Comparison of ENCODE assay signal across 29 cellular contexts in genomic region chr7:140281960-140282359, GRCh38.
"Had no signal": no experiment of that assay in that cellular context is flagged by ENCODE, and none has a peak within 500 bp of the region (broad histone marks: within the 10 kb centered on the region; RNA-seq: fewer than 3 reads in every experiment).

No MANE protein-coding gene starts in this region.

- H3K4me1 ChIP-seq: stomach, suprapubic skin, testis, thyroid gland, tibial artery, tibial nerve, transverse colon, upper lobe of right lung, uterus, vagina had no signal

- H3K27me3 ChIP-seq: stomach, suprapubic skin, testis, thyroid gland, tibial artery, tibial nerve, transverse colon, upper lobe of left lung, upper lobe of right lung, uterus, vagina had no signal

- DNase-seq: stimulated activated CD4-positive, alpha-beta T cell treated with anti-CD3 and anti-CD28 coated beads, Interleukin-2, amount 100 ng/mL, for 48 hours; stimulated activated CD4-positive, alpha-beta T cell treated with anti-CD3 and anti-CD28 coated beads, Interleukin-4, amount 100 ng/mL, for 1 hour; stimulated activated CD4-positive, alpha-beta T cell treated with anti-CD3 and anti-CD28 coated beads, Interleukin-4, amount 100 ng/mL, for 24 hours; stimulated activated CD4-positive, alpha-beta T cell treated with anti-CD3 and anti-CD28 coated beads, Interleukin-4, amount 100 ng/mL, for 4 hours; stimulated activated CD8-positive, alpha-beta memory T cell treated with anti-CD3 and anti-CD28 coated beads, Interleukin-4, amount 100 ng/mL, for 48 hours; stimulated activated naive B cell treated with anti-CD40 and anti-IgM and Interleukin-4, amounts not matched to agents 10 μg/mL and 1 μg/mL and 100 μg/mL, for 72 hours; stimulated activated naive CD4-positive, alpha-beta T cell; stimulated activated naive CD4-positive, alpha-beta T cell treated with Interleukin-2 at 50 U/mL for 16 hours; stimulated activated naive CD8-positive, alpha-beta T cell treated with anti-CD3 and anti-CD28 coated beads, Interleukin-15, amount 100 ng/mL, for 72 hours; stimulated activated naive CD8-positive, alpha-beta T cell treated with anti-CD3 and anti-CD28 coated beads, Interleukin-15, Interleukin-2, amounts not matched to agents 100 U/mL and 50 U/mL, for 24 hours; stomach; substantia nigra; testis; thyroid gland; tibial artery; transverse colon; trophoblast cell; upper lobe of right lung; uterus had no signal

- FAIRE-seq: urothelium cell line had no signal

- H3K36me3 Mint-ChIP-seq: stimulated activated effector memory CD8-positive, alpha-beta T cell treated with anti-CD3 and anti-CD28 coated beads, Interleukin-12 subunit alpha, Interleukin-12 subunit beta, amount 100 ng/mL, for 72 hours; type B pancreatic cell had no signal

- H3K4me3 ChIP-seq: stomach, suprapubic skin, testis, thoracic aorta, thyroid gland, tibial artery, tibial nerve, transverse colon, upper lobe of left lung, upper lobe of right lung, uterus, vagina had no signal

- H3K9me3 Mint-ChIP-seq: stimulated activated effector memory CD8-positive, alpha-beta T cell treated with anti-CD3 and anti-CD28 coated beads, Interleukin-12 subunit alpha, Interleukin-12 subunit beta, amount 100 ng/mL, for 72 hours; stimulated activated naive CD8-positive, alpha-beta T cell treated with anti-CD3 and anti-CD28 coated beads, Interleukin-15, Interleukin-2, amounts not matched to agents 100 ng/mL and 50 ng/mL, for 24 hours; type B pancreatic cell had no signal

- H3K36me3 ChIP-seq: stomach, suprapubic skin, thoracic aorta, thyroid gland, tibial artery, tibial nerve, transverse colon, upper lobe of left lung, upper lobe of right lung, uterus, vagina had no signal

- H3K27ac Mint-ChIP-seq: stimulated activated effector memory CD8-positive, alpha-beta T cell treated with anti-CD3 and anti-CD28 coated beads, Interleukin-12 subunit alpha, Interleukin-12 subunit beta, amount 100 ng/mL, for 72 hours; stimulated activated memory B cell treated with anti-CD40 and anti-IgM and Interleukin-4, amounts not matched to agents 10 μg/mL and 1 μg/mL and 100 μg/mL, for 72 hours; stimulated activated naive B cell treated with anti-CD40 and anti-IgM and Interleukin-4, amounts not matched to agents 10 μg/mL and 1 μg/mL and 100 μg/mL, for 72 hours; stimulated activated naive CD8-positive, alpha-beta T cell treated with anti-CD3 and anti-CD28 coated beads, Interleukin-15, amount 100 ng/mL, for 72 hours; stimulated activated naive CD8-positive, alpha-beta T cell treated with anti-CD3 and anti-CD28 coated beads, Interleukin-15, Interleukin-2, amounts not matched to agents 100 ng/mL and 50 ng/mL, for 24 hours; type B pancreatic cell had no signal

- H3K4me3 Mint-ChIP-seq: stimulated activated effector memory CD8-positive, alpha-beta T cell treated with anti-CD3 and anti-CD28 coated beads, Interleukin-12 subunit alpha, Interleukin-12 subunit beta, amount 100 ng/mL, for 72 hours; stimulated activated memory B cell treated with anti-CD40 and anti-IgM and Interleukin-4, amounts not matched to agents 10 μg/mL and 1 μg/mL and 100 μg/mL, for 72 hours; stimulated activated naive B cell treated with anti-CD40 and anti-IgM and Interleukin-4, amounts not matched to agents 10 μg/mL and 1 μg/mL and 100 μg/mL, for 72 hours; stimulated activated naive CD8-positive, alpha-beta T cell treated with anti-CD3 and anti-CD28 coated beads, Interleukin-15, amount 100 ng/mL, for 72 hours; stimulated activated naive CD8-positive, alpha-beta T cell treated with anti-CD3 and anti-CD28 coated beads, Interleukin-15, Interleukin-2, amounts not matched to agents 100 ng/mL and 50 ng/mL, for 24 hours; type B pancreatic cell had no signal

- ATAC-seq: stimulated activated effector memory CD8-positive, alpha-beta T cell treated with anti-CD3 and anti-CD28 coated beads, Interleukin-12 subunit alpha, Interleukin-12 subunit beta, amount 100 ng/mL, for 72 hours; stimulated activated memory B cell treated with anti-CD40 and anti-IgM and Interleukin-4, amounts not matched to agents 10 μg/mL and 1 μg/mL and 100 μg/mL, for 72 hours; stimulated activated naive B cell treated with anti-CD40 and anti-IgM and Interleukin-4, amounts not matched to agents 10 μg/mL and 1 μg/mL and 100 μg/mL, for 72 hours; stimulated activated naive CD8-positive, alpha-beta T cell treated with anti-CD3 and anti-CD28 coated beads, Interleukin-15, amount 100 ng/mL, for 72 hours; stimulated activated naive CD8-positive, alpha-beta T cell treated with anti-CD3 and anti-CD28 coated beads, Interleukin-15, Interleukin-2, amounts not matched to agents 100 U/mL and 50 U/mL, for 24 hours; upper lobe of right lung had no signal

- H3K27ac ChIP-seq: stomach, suprapubic skin, testis, thoracic aorta, thyroid gland, tibial artery, tibial nerve, transverse colon, upper lobe of left lung, upper lobe of right lung, uterus, vagina had no signal

- H3K9me3 ChIP-seq: suprapubic skin, testis, thoracic aorta, thyroid gland, tibial artery, tibial nerve, transverse colon, upper lobe of left lung, upper lobe of right lung, uterus, vagina had no signal

- H3K27me3 Mint-ChIP-seq: stimulated activated naive CD8-positive, alpha-beta T cell treated with anti-CD3 and anti-CD28 coated beads, Interleukin-15, amount 100 ng/mL, for 72 hours; type B pancreatic cell had no signal

- H3K4me1 Mint-ChIP-seq: stimulated activated effector memory CD8-positive, alpha-beta T cell treated with anti-CD3 and anti-CD28 coated beads, Interleukin-12 subunit alpha, Interleukin-12 subunit beta, amount 100 ng/mL, for 72 hours; stimulated activated memory B cell treated with anti-CD40 and anti-IgM and Interleukin-4, amounts not matched to agents 10 μg/mL and 1 μg/mL and 100 μg/mL, for 72 hours; stimulated activated naive CD8-positive, alpha-beta T cell treated with anti-CD3 and anti-CD28 coated beads, Interleukin-15, amount 100 ng/mL, for 72 hours had no signal
